23 cellular contexts compared by ENCODE assay signal in genomic region chr1:194105381-194105780, GRCh38.
"Had no signal": no experiment of that assay in that cellular context is flagged by ENCODE, and none has a peak within 500 bp of the region (broad histone marks: within the 10 kb centered on the region; RNA-seq: fewer than 3 reads in every experiment).

No MANE protein-coding gene starts in this region.

- DNase-seq: dermis blood vessel endothelial cell; dorsolateral prefrontal cortex; effector CD4-positive, alpha-beta T cell; effector memory CD4-positive, alpha-beta T cell; foreskin keratinocyte; heart left ventricle; immature natural killer cell; islet precursor cell; kidney; kidney glomerular epithelial cell; left colon; left lung; left ventricle myocardium superior; lower lobe of right lung; mesenchymal stem cell; mucosa of descending colon had no signal

- H3K9me3 ChIP-seq: esophagus muscularis mucosa, gastroesophageal sphincter, heart left ventricle, left lung, lower lobe of right lung, mucosa of descending colon had no signal

- H3K79me2 ChIP-seq: hepatocyte had no signal

- H3K36me3 ChIP-seq: esophagus muscularis mucosa, gastroesophageal sphincter, heart left ventricle, left lung, lower lobe of right lung had no signal

- H2AFZ ChIP-seq: hepatocyte had no signal

- H3K4me1 ChIP-seq: esophagus muscularis mucosa, foreskin keratinocyte, gastroesophageal sphincter, heart left ventricle, left lung, lower lobe of right lung had no signal

- H3K27ac ChIP-seq: coronary artery, dorsolateral prefrontal cortex, esophagus muscularis mucosa, foreskin keratinocyte, gastroesophageal sphincter, heart left ventricle, hepatocyte, left lung, lower lobe of right lung had no signal

- H3K27me3 ChIP-seq: dorsolateral prefrontal cortex, esophagus muscularis mucosa, foreskin keratinocyte, gastroesophageal sphincter, heart left ventricle, hepatocyte, left lung had no signal

- H3K4me2 ChIP-seq: hepatocyte had no signal

- FAIRE-seq: colon, endothelial cell of umbilical vein, frontal cortex, kidney had no signal

- H3K4me3 ChIP-seq: coronary artery, dorsolateral prefrontal cortex, esophagus muscularis mucosa, gastroesophageal sphincter, heart left ventricle, hepatocyte, left lung, lower lobe of right lung, mucosa of descending colon had no signal
